Comparison of ENCODE assay signal across 1 cellular context in the genomic region with DNA sequence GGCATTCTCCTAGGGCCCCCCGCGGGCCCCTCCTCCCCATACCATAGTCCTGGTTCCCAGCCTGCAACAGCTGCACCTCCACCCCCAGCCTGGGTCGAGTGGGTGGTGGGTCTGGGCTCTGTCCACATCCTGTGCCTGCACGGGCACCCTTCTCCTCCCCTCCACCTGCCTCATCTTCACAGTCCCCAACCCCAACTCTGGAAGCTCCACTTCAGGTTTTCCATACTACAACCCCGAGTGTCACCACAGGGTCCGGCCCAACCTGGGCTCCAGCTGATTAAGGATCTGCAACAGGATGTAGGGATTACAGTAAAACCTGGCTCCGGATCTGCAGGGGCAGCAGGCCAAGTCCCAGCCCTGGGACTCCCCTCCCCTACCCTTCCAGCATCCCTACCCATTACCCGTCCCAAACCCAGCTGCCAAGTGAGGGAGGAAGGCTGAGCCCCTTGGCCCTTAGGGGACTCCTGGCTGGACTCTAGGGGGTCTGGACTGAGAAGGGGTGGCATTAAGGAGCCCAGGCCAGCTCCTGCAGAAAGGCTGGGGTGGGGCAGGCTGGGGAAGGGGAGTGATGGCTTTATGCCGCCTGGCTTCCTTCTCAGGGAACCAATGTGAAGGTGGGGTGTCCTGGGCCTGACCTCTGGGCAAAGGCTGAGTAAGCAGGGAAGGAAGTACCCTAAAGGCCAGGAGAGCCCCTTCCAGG.
TF ChIP-seq lines count a peak whose summit lies in the region.

No MANE protein-coding gene starts in this region.

TF ChIP-seq in SK-N-SH treated with all-trans-retinoic acid at 6 μM for 48 hours, 23 proteins besides CTCF, POLR2A, EP300 and RAD21 (continued from another document):
- no peak for TF ChIP-seq CSRNP3 (CRISPR knock-in tag; IDR thresholded peaks at IDR 0.05)
